ENCODE assay signal across 16 cellular contexts in genomic region chr21:17915976-17916375, GRCh38.
"Had no signal": no experiment of that assay in that cellular context is flagged by ENCODE, and none has a peak within 500 bp of the region (broad histone marks: within the 10 kb centered on the region; RNA-seq: fewer than 3 reads in every experiment).

No MANE protein-coding gene starts in this region.

- ATAC-seq: effector memory CD8-positive, alpha-beta T cell; gastrocnemius medialis; left lobe of liver; natural killer cell had no signal

- DNase-seq: effector memory CD8-positive, alpha-beta T cell; gastrocnemius medialis; islet precursor cell; mammary epithelial cell; natural killer cell; nucleus accumbens; ovary; sigmoid colon; small intestine; stimulated activated CD4-positive, alpha-beta T cell treated with anti-CD3 and anti-CD28 coated beads, Interleukin-12 subunit alpha, Interleukin-12 subunit beta, amount 100 ng/mL, for 4 hours; stimulated activated naive CD4-positive, alpha-beta T cell; uterus had no signal

- H3K9me3 ChIP-seq: gastrocnemius medialis, ovary had no signal

- H3K27me3 ChIP-seq: esophagus muscularis mucosa, gastrocnemius medialis, ovary, right atrium auricular region, sigmoid colon, uterus had no signal

- H3K4me3 ChIP-seq: esophagus muscularis mucosa, gastrocnemius medialis, ovary, right atrium auricular region, sigmoid colon, uterus had no signal

- H3K36me3 ChIP-seq: esophagus muscularis mucosa, gastrocnemius medialis, ovary, right atrium auricular region, sigmoid colon, uterus had no signal

- H3K27ac ChIP-seq: epithelial cell of prostate, esophagus muscularis mucosa, gastrocnemius medialis, ovary, right atrium auricular region, sigmoid colon, uterus had no signal

- H3K4me1 ChIP-seq: gastrocnemius medialis, right atrium auricular region, uterus had no signal
